Comparison of ENCODE assay signal across 8 cellular contexts in genomic region chr6:6547111-6547879, GRCh38. TPM values are rescaled to one million over a fixed set of nuclear protein-coding genes. Genes with fewer than 3 reads are reported as not detected.
DNase-seq lines count a peak whose midpoint lies in the region; ATAC-seq and TF ChIP-seq lines count a peak whose summit lies in the region.

No MANE protein-coding gene starts in this region.

- H3K27me3 ChIP-seq in duodenal mucosa (ENCODE audit: control insufficient read depth in 1 of 2, insufficient read depth in 2 of 2, low read length in 2 of 2) (peaks cover 30 to 32% of the 10 kb centered on the region in 2 donors), right lobe of liver (peaks cover 0 to 25% of the 10 kb centered on the region in 2 donors)

- DNase-seq in Ammon's horn (ENCODE audit: low spot score), result peak; percentile 95
- peak; percentile 27 for DNase-seq in NCI-H446 treated with DMSO at 0.1 percent for 48 hours (lab: John Stamatoyannopoulos, UW)
- peak; percentile 82 for DNase-seq in activated CD4-positive, alpha-beta T cell treated with anti-CD3 and anti-CD28 coated beads, Interleukin-2, amount 50 U/mL, for 1 hour
- peak; percentile 81 to 88 (median 87) for DNase-seq in right lobe of liver
- DNase-seq in stimulated activated CD4-positive, alpha-beta T cell treated with anti-CD3 and anti-CD28 coated beads, Interleukin-4, amount 100 ng/mL, for 4 hours, result peak; percentile 75 to 78

- ATAC-seq in GM18873 (IDR thresholded peaks at IDR 0.05; ENCODE audit: low FRiP score, unreplicated experiment), result peak; percentile 81
- peak; percentile 77 for ATAC-seq in HG03139 (IDR thresholded peaks at IDR 0.05; ENCODE audit: unreplicated experiment)
- peak; percentile 97 to 99 (median 98) for ATAC-seq in right lobe of liver

- intact Hi-C loops in right lobe of liver (cut with DNase I), result loop anchor here in 1 of 2 donors (10.0 kb wide), 1 partner anchor 492 kb away; no protein-coding TSS in a partner anchor

- peaks cover 0 to 4% of the 10 kb centered on the region in 2 donors for H3K9me3 ChIP-seq in duodenal mucosa (ENCODE audit: control insufficient read depth in 1 of 2, low read length in 2 of 2)
- H3K9me3 ChIP-seq in right lobe of liver, result no peaks in the 10 kb centered on the region

- H3K27ac ChIP-seq in duodenal mucosa (ENCODE audit: low read depth, low read length) (no peak overlapping the region), right lobe of liver (no peak overlapping the region)

- H3K4me1 ChIP-seq in duodenal mucosa (ENCODE audit: control insufficient read depth in 1 of 2, insufficient read depth in 2 of 2, low read length in 2 of 2), result peaks cover 0 to 10% of the 10 kb centered on the region in 2 donors
- H3K4me1 ChIP-seq in right lobe of liver, result peaks cover 0 to 11% (median 0%) of the 10 kb centered on the region in 4 donors

- no peak for TF ChIP-seq POLR2A in right lobe of liver (IDR thresholded peaks at IDR 0.05)

- H3K4me3 ChIP-seq in duodenal mucosa (ENCODE audit: low read depth in 1 of 2, low read length in 2 of 2), result peak overlapping the region; percentile 60 to 61
- peak overlapping the region; percentile 30 to 47 (median 36) for H3K4me3 ChIP-seq in right lobe of liver

- H3K36me3 ChIP-seq in duodenal mucosa (ENCODE audit: control insufficient read depth in 1 of 2, insufficient read depth in 2 of 2, low read length in 2 of 2) (no peaks in the 10 kb centered on the region), right lobe of liver (no peaks in the 10 kb centered on the region)

- 12% methylated on average over 11 of the region's 14 CpGs for WGBS in right lobe of liver (ENCODE audit: insufficient coverage, low coverage, low lambda C conversion rate, missing lambda C conversion rate)

- TF ChIP-seq CTCF in right lobe of liver (IDR thresholded peaks at IDR 0.05), result peak; percentile 91 to 96 (median 96)

- H3K9ac ChIP-seq in duodenal mucosa (ENCODE audit: low read depth in 1 of 2, low read length in 2 of 2), result peak overlapping the region in 1 of 2 donors; percentile 7

RNA-seq across cellular contexts. Expression of gene LY86, which starts 41.2 kb away (rescaled TPM):
- total RNA-seq in right lobe of liver, result 1 to 10 TPM; 1.2 to 4.3 (median 2.4) TPM

Comparison
In these comparisons a context has a peak if more than half of its experiments do, and no peak if none do; other contexts are left out.
1. DNase-seq: peak in every context shown above with its lines; median percentile 95 in Ammon's horn; 87 in right lobe of liver; 82 in activated CD4-positive, alpha-beta T cell treated with anti-CD3 and anti-CD28 coated beads, Interleukin-2, amount 50 U/mL, for 1 hour; 76 in stimulated activated CD4-positive, alpha-beta T cell treated with anti-CD3 and anti-CD28 coated beads, Interleukin-4, amount 100 ng/mL, for 4 hours; 27 in NCI-H446 treated with DMSO at 0.1 percent for 48 hours.